In the genomic region with DNA sequence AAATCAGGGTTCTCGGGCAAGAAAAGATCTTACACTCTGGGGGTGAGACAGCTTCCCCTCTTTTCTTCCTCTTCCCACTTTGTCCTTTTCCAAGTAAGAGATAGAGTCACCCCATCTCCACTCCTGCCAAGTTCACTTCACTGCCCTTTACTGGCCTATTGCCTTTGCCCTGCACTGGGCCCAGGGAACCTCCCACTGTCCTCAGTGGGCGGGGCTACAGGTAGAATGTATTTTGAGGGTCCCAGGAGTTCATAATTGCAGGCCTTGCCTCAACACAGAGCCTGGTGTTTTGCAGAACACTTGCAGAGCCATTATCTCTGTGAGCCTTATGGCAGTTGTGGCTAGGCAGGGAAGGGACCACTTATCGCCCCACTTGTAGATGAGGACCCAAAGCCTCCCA, we compare ENCODE assay signal across 1 cellular context.
TF ChIP-seq lines count a peak whose summit lies in the region.

No MANE protein-coding gene starts in this region.

TF ChIP-seq in IMR-90, 13 proteins besides CTCF, POLR2A, EP300 and RAD21:
- TF ChIP-seq FOS (IDR thresholded peaks at IDR 0.05; ENCODE audit: low read depth, low read length), result no peak
- TF ChIP-seq MXI1 (IDR thresholded peaks at IDR 0.05; ENCODE audit: borderline replicate concordance, low read depth, low read length), result no peak
- no peak for TF ChIP-seq MAZ (IDR thresholded peaks at IDR 0.05; ENCODE audit: borderline replicate concordance, low read depth, low read length)
- no peak for TF ChIP-seq RCOR1 (IDR thresholded peaks at IDR 0.05; ENCODE audit: insufficient replicate concordance, low read length)
- TF ChIP-seq, protein P1, sequence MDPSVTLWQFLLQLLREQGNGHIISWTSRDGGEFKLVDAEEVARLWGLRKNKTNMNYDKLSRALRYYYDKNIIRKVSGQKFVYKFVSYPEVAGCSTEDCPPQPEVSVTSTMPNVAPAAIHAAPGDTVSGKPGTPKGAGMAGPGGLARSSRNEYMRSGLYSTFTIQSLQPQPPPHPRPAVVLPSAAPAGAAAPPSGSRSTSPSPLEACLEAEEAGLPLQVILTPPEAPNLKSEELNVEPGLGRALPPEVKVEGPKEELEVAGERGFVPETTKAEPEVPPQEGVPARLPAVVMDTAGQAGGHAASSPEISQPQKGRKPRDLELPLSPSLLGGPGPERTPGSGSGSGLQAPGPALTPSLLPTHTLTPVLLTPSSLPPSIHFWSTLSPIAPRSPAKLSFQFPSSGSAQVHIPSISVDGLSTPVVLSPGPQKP (IDR thresholded peaks at IDR 0.05; ENCODE audit: borderline replicate concordance, low read depth, low read length), result no peak
- no peak for TF ChIP-seq USF2 (IDR thresholded peaks at IDR 0.05; ENCODE audit: low read depth, low read length)
- no peak for TF ChIP-seq NFE2L2 (IDR thresholded peaks at IDR 0.05; ENCODE audit: low read depth, low read length)
- TF ChIP-seq CHD1 (IDR thresholded peaks at IDR 0.05; ENCODE audit: low read depth, low read length), result no peak
